Comparison of ENCODE assay signal across 1 cellular context in genomic region chr16:23694707-23695373, GRCh38.
A peak's percentile ranks its signal among the peaks of the same experiment; 100 is the strongest.
TF ChIP-seq lines count a peak whose summit lies in the region.

No MANE protein-coding gene starts in this region.

TF ChIP-seq in HepG2, 621 proteins besides CTCF, POLR2A, EP300 and RAD21 (continued from another document and continues in another):
- TF ChIP-seq ZNF710 (CRISPR knock-in tag; IDR thresholded peaks at IDR 0.05; ENCODE audit: borderline replicate concordance) (peak; percentile 73; the same call in 1 of the 2 replicates), ZNF124 (CRISPR knock-in tag; IDR thresholded peaks at IDR 0.05) (no peak), U2AF2 (IDR thresholded peaks at IDR 0.05; ENCODE audit: low read depth, low read length) (no peak), SNAI1 (CRISPR knock-in tag; IDR thresholded peaks at IDR 0.05; ENCODE audit: borderline replicate concordance) (no peak), ZNF768 (CRISPR knock-in tag; IDR thresholded peaks at IDR 0.05) (0 out of 2 replicates have a peak, but pooled peaks have one; percentile 35), MZF1 (CRISPR knock-in tag; IDR thresholded peaks at IDR 0.05; ENCODE audit: borderline replicate concordance) (no peak), ELF1 (CRISPR knock-in tag; IDR thresholded peaks at IDR 0.05) (0 out of 2 replicates have a peak, but pooled peaks have one; percentile 4), ZKSCAN5 (CRISPR knock-in tag; IDR thresholded peaks at IDR 0.05) (peak; percentile 84; the same call in 1 of the 2 replicates), ZBTB37 (CRISPR knock-in tag; IDR thresholded peaks at IDR 0.05) (no peak), NKX3-1 (CRISPR knock-in tag; IDR thresholded peaks at IDR 0.05) (no peak), SIX4 (CRISPR knock-in tag; IDR thresholded peaks at IDR 0.05) (no peak), IKZF5 (CRISPR knock-in tag; IDR thresholded peaks at IDR 0.05) (no peak), ZNF550 (CRISPR knock-in tag; IDR thresholded peaks at IDR 0.05; ENCODE audit: borderline replicate concordance) (no peak), NCOA5 (CRISPR knock-in tag; IDR thresholded peaks at IDR 0.05) (no peak), DPF2 (CRISPR knock-in tag; IDR thresholded peaks at IDR 0.05; ENCODE audit: borderline replicate concordance, low read depth) (no peak), ZBTB7B (CRISPR knock-in tag; IDR thresholded peaks at IDR 0.05) (0 out of 2 replicates have a peak, but pooled peaks have one; percentile 53), ZNF160 (CRISPR knock-in tag; IDR thresholded peaks at IDR 0.05) (no peak), ZNF362 (CRISPR knock-in tag; IDR thresholded peaks at IDR 0.05; ENCODE audit: borderline replicate concordance) (no peak; the same call in none of the 2 replicates), ZBTB38 (CRISPR knock-in tag; IDR thresholded peaks at IDR 0.05) (peak; percentile 78), ZNF382 (CRISPR knock-in tag; IDR thresholded peaks at IDR 0.05; ENCODE audit: borderline replicate concordance) (no peak), JDP2 (CRISPR knock-in tag; IDR thresholded peaks at IDR 0.05; ENCODE audit: borderline replicate concordance) (no peak), ZNF235 (CRISPR knock-in tag; IDR thresholded peaks at IDR 0.05; ENCODE audit: borderline replicate concordance) (no peak), ZFP90 (CRISPR knock-in tag; IDR thresholded peaks at IDR 0.05; ENCODE audit: borderline replicate concordance) (no peak), SKIL (CRISPR knock-in tag; IDR thresholded peaks at IDR 0.05; ENCODE audit: borderline replicate concordance) (no peak), NAIF1 (CRISPR knock-in tag; IDR thresholded peaks at IDR 0.05; ENCODE audit: borderline replicate concordance) (no peak), CHD4 (IDR thresholded peaks at IDR 0.05; ENCODE audit: borderline replicate concordance, low read length) (no peak), MEF2D (CRISPR knock-in tag; IDR thresholded peaks at IDR 0.05) (no peak), ZNF207 (IDR thresholded peaks at IDR 0.05; ENCODE audit: borderline replicate concordance) (no peak), ZNF33B (CRISPR knock-in tag; IDR thresholded peaks at IDR 0.05) (no peak), HOXA3 (CRISPR knock-in tag; IDR thresholded peaks at IDR 0.05) (peak; percentile 52), ZNF605 (CRISPR knock-in tag; IDR thresholded peaks at IDR 0.05) (no peak), ZNF607 (CRISPR knock-in tag; IDR thresholded peaks at IDR 0.05; ENCODE audit: borderline replicate concordance) (no peak), RARA (CRISPR knock-in tag; IDR thresholded peaks at IDR 0.05) (0 out of 2 replicates have a peak, but pooled peaks have one; percentile 9), ZNF672 (CRISPR knock-in tag; IDR thresholded peaks at IDR 0.05) (no peak), ZMAT5 (CRISPR knock-in tag; IDR thresholded peaks at IDR 0.05; ENCODE audit: borderline replicate concordance, low read depth) (no peak), SNAPC2 (CRISPR knock-in tag; IDR thresholded peaks at IDR 0.05) (no peak), ZNF576 (CRISPR knock-in tag; IDR thresholded peaks at IDR 0.05) (no peak), FOXO1 (CRISPR knock-in tag; IDR thresholded peaks at IDR 0.05) (peak; percentile 51; the same call in 1 of the 2 replicates), GFI1 (CRISPR knock-in tag; IDR thresholded peaks at IDR 0.05; ENCODE audit: borderline replicate concordance) (no peak), CHCHD3 (CRISPR knock-in tag; IDR thresholded peaks at IDR 0.05) (0 out of 2 replicates have a peak, but pooled peaks have one; percentile 26), ZBTB14 (CRISPR knock-in tag; IDR thresholded peaks at IDR 0.05) (no peak), ESRRA (CRISPR knock-in tag; IDR thresholded peaks at IDR 0.05; ENCODE audit: low read depth) (peak; percentile 62), SMYD3 (CRISPR knock-in tag; IDR thresholded peaks at IDR 0.05) (0 out of 2 replicates have a peak, but pooled peaks have one; percentile 43), DMAP1 (CRISPR knock-in tag; IDR thresholded peaks at IDR 0.05) (no peak), PHB2 (IDR thresholded peaks at IDR 0.05; ENCODE audit: partially characterized antibody) (no peak), CEBPG (CRISPR knock-in tag; IDR thresholded peaks at IDR 0.05) (no peak), ZNF142 (CRISPR knock-in tag; IDR thresholded peaks at IDR 0.05) (peak; percentile 29; the same call in 1 of the 2 replicates), JARID2 (CRISPR knock-in tag; IDR thresholded peaks at IDR 0.05; ENCODE audit: insufficient replicate concordance) (peak; percentile 18)
